ENCODE assay signal across 8 cellular contexts in genomic region chr12:32896438-32897275, GRCh38.
A peak's percentile ranks its signal among the peaks of the same experiment; 100 is the strongest.
DNase-seq lines count a peak whose midpoint lies in the region; ATAC-seq lines count a peak whose summit lies in the region.

Gene PKP2 (minus strand): TSS chr12:32896777. CDS start chr12:32896731, 46 bp downstream.

- peak within 1 kb of the TSS; percentile 89 for H3K9ac ChIP-seq in iPS-15b (ENCODE audit: low read depth, low read length)

- DNase-seq in stimulated activated CD4-positive, alpha-beta T cell treated with anti-CD3 and anti-CD28 coated beads, Interleukin-15, amount 100 ng/mL, for 24 hours: peak; percentile 24
- DNase-seq in stimulated activated CD4-positive, alpha-beta T cell treated with anti-CD3 and anti-CD28 coated beads, Interleukin-1b, Interleukin-23, amount 100 ng/mL, for 48 hours: no peak
- DNase-seq in NCI-H82 treated with DMSO at 0.1 percent for 48 hours (lab: John Stamatoyannopoulos, UW; ENCODE audit: unreplicated experiment) (peak; percentile 67), astrocyte of the hippocampus (ENCODE audit: low read depth, low spot score) (peak; percentile 74), retina (peak; percentile 74), NCI-H187 treated with DMSO at 0.1 percent for 48 hours (lab: John Stamatoyannopoulos, UW) (no peak)

- ATAC-seq in HG03108 (IDR thresholded peaks at IDR 0.05; ENCODE audit: unreplicated experiment): peak; percentile 50

- H3K4me3 ChIP-seq in iPS-15b (ENCODE audit: low read depth, low read length): peak within 1 kb of the TSS; percentile 89

- H3K9me3 ChIP-seq in iPS-15b (ENCODE audit: control insufficient read depth, insufficient read depth, low read length): no peaks in the 10 kb centered on the region

- no peaks in the 10 kb centered on the region for H3K36me3 ChIP-seq in iPS-15b (ENCODE audit: control insufficient read depth, insufficient read depth, low read length)

- H3K4me1 ChIP-seq in iPS-15b (ENCODE audit: control insufficient read depth, insufficient read depth, low read length): peaks cover 23% of the 10 kb centered on the region

- H3K27me3 ChIP-seq in iPS-15b (ENCODE audit: control insufficient read depth, insufficient read depth, low read length): peaks cover 10% of the 10 kb centered on the region

Comparison
In these comparisons a context has a peak if more than half of its experiments do, and no peak if none do; other contexts are left out.
1. DNase-seq: peak in stimulated activated CD4-positive, alpha-beta T cell treated with anti-CD3 and anti-CD28 coated beads, Interleukin-15, amount 100 ng/mL, for 24 hours (single experiment), NCI-H82 treated with DMSO at 0.1 percent for 48 hours (single experiment), astrocyte of the hippocampus (single experiment) and retina (single experiment); none in stimulated activated CD4-positive, alpha-beta T cell treated with anti-CD3 and anti-CD28 coated beads, Interleukin-1b, Interleukin-23, amount 100 ng/mL, for 48 hours (single experiment) and NCI-H187 treated with DMSO at 0.1 percent for 48 hours (single experiment).